ENCODE assay signal across 11 cellular contexts in the genomic region with DNA sequence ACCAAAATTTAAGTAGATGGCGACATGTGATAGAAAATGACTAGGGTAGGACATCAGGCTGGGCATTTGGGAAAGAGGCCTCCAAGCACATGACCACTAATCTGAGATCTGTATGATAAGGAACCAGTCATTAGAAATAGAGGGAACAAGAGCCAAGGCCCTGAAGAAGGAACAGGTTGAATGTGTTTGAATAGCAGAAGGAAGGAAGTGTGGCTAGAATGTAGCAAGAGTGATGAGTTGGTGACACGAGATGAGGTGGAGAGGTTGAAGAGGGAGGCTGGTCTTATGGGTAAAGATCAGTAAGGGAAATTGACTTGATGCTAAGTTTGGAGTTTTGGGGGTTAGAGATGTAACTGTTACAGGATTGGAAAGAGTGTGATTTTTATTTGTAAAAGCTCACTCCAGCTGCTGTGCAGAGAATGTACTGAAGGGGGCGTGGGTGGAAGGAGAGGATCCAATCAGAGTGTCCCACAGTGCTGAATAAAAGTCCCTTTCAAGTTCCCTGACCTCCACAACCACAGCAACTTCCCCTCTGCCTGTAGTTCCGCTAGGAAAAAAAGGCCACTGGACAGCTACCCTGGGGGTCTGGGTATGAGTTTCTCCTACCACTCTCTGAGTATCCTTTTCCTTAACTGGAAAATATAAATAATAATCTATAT.
DNase-seq lines count a peak whose midpoint lies in the region; ATAC-seq, FAIRE-seq and TF ChIP-seq lines count a peak whose summit lies in the region.
"Had no signal": no experiment of that assay in that cellular context is flagged by ENCODE, and none has a peak within 500 bp of the region (broad histone marks: within the 10 kb centered on the region; RNA-seq: fewer than 3 reads in every experiment).

No MANE protein-coding gene starts in this region.

- H3K36me3 ChIP-seq in vagina, result no peaks in the 10 kb centered on the region

- peaks cover 19% of the 10 kb centered on the region for H3K4me1 ChIP-seq in vagina

- H3K4me3 ChIP-seq in vagina, result no peak overlapping the region

- TF ChIP-seq CTCF in vagina (IDR thresholded peaks at IDR 0.05), result no peak

- H3K27me3 ChIP-seq in vagina, result no peaks in the 10 kb centered on the region

- ATAC-seq in activated CD4-positive, CD25-positive, alpha-beta regulatory T cell treated with anti-CD3 and anti-CD28 coated beads, Interleukin-2, amount 50 U/mL, for 24 hours, result no peak
- no peak for ATAC-seq in GM18873 (IDR thresholded peaks at IDR 0.05; ENCODE audit: low FRiP score, unreplicated experiment)

- intact Hi-C loops in vagina (cut with DNase I), result no loop called here

- no peak for TF ChIP-seq POLR2A in vagina (IDR thresholded peaks at IDR 0.05)

- peak; percentile 7 for DNase-seq in stimulated activated CD4-positive, alpha-beta T cell treated with anti-CD3 and anti-CD28 coated beads, Interleukin-15, amount 100 ng/mL, for 24 hours
- DNase-seq in stimulated activated CD4-positive, alpha-beta T cell treated with anti-CD3 and anti-CD28 coated beads, Interleukin-4, amount 100 ng/mL, for 4 hours, result no peak
- DNase-seq in LHCN-M2 (ENCODE audit: low read depth) (peak; percentile 3), dermis microvascular lymphatic vessel endothelial cell (ENCODE audit: low read depth in 2 of 2) (peak; percentile 5 to 15), urothelium cell line (ENCODE audit: low spot score) (peak; percentile 16), vagina (ENCODE audit: extremely low spot score in 2 of 2) (no peak)
- DNase-seq: activated CD4-positive, alpha-beta T cell treated with anti-CD3 and anti-CD28 coated beads for 4 hours; NCI-H1930; stimulated activated CD4-positive, alpha-beta T cell treated with anti-CD3 and anti-CD28 coated beads, Interleukin-1b, Interleukin-23, amount 100 ng/mL, for 48 hours had no signal

- H3K27ac ChIP-seq in vagina, result no peak overlapping the region

- H3K9me3 ChIP-seq in vagina, result no peaks in the 10 kb centered on the region

- FAIRE-seq in urothelium cell line (lab: Jason Lieb, UNC), result no peak

Comparison
In these comparisons a context has a peak if more than half of its experiments do, and no peak if none do; other contexts are left out.
1. DNase-seq: peak in stimulated activated CD4-positive, alpha-beta T cell treated with anti-CD3 and anti-CD28 coated beads, Interleukin-15, amount 100 ng/mL, for 24 hours (single experiment), LHCN-M2 (single experiment), dermis microvascular lymphatic vessel endothelial cell (2 of 2) and urothelium cell line (single experiment); none in stimulated activated CD4-positive, alpha-beta T cell treated with anti-CD3 and anti-CD28 coated beads, Interleukin-4, amount 100 ng/mL, for 4 hours (0 of 2) and vagina (0 of 2).